ENCODE assay signal across 1 cellular context in the genomic region with DNA sequence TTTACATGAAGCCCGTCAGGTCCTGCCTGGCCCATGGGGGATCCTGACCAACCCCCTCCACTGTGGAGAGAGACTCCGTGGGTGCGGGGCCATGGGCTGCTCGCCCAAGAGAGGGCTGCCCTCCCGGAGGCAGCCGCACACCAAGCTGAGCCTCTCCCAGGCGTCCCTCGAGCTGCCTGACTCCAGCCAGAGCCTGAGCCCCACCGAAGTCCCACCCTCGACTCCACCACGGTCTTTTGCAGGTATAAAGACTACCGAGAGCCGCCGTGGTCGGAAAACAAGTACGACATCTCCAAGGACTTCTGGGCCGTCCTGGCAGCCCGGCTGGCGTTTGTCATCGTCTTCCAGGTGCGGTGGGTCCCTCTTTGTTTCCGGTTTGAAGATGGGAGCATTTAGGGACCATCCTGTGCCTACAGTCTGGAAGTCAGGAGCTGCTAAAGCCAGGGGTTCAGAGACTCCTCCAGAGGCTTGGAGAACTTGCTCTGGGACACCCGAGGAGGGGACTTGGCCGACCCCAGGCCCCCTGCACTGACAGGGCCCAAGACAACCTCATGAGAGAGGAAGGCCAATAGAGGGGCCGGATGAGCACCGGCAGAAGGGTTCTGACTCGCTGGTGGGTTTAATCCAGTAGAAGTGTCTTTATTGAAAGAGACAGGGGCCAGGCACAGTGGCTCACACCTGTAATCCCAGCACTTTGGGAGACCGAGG.
TF ChIP-seq lines count a peak whose summit lies in the region.

No MANE protein-coding gene starts in this region.

TF ChIP-seq in IMR-90, 13 proteins besides CTCF, POLR2A, EP300 and RAD21:
- TF ChIP-seq BHLHE40 (IDR thresholded peaks at IDR 0.05; ENCODE audit: low read depth, low read length): no peak
- no peak for TF ChIP-seq CEBPB (IDR thresholded peaks at IDR 0.05; ENCODE audit: low read depth, low read length)
- no peak for TF ChIP-seq CHD1 (IDR thresholded peaks at IDR 0.05; ENCODE audit: low read depth, low read length)
- no peak for TF ChIP-seq NFE2L2 (IDR thresholded peaks at IDR 0.05; ENCODE audit: low read depth, low read length)
- TF ChIP-seq, protein P1, sequence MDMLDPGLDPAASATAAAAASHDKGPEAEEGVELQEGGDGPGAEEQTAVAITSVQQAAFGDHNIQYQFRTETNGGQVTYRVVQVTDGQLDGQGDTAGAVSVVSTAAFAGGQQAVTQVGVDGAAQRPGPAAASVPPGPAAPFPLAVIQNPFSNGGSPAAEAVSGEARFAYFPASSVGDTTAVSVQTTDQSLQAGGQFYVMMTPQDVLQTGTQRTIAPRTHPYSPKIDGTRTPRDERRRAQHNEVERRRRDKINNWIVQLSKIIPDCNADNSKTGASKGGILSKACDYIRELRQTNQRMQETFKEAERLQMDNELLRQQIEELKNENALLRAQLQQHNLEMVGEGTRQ (IDR thresholded peaks at IDR 0.05; ENCODE audit: low read depth, low read length): no peak
